8 cellular contexts compared by ENCODE assay signal in genomic region chr13:52001120-52001731, GRCh38. TPM values are rescaled to one million over a fixed set of nuclear protein-coding genes. Genes with fewer than 3 reads are reported as not detected.
DNase-seq lines count a peak whose midpoint lies in the region; ATAC-seq and TF ChIP-seq lines count a peak whose summit lies in the region.

No MANE protein-coding gene starts in this region.

- H3K4me3 ChIP-seq in CD4-positive, alpha-beta memory T cell (ENCODE audit: low read length in 2 of 2): no peak overlapping the region
- H3K4me3 ChIP-seq in lower lobe of right lung: no peak overlapping the region

- POLR2A ChIA-PET in CD4-positive, alpha-beta memory T cell (lab: Charles Lee; ENCODE audit: partially characterized antibody): no interaction called here

- peaks cover 4 to 7% of the 10 kb centered on the region in 2 donors for H3K27me3 Mint-ChIP-seq in CD4-positive, alpha-beta memory T cell

- H3K4me3 Mint-ChIP-seq in CD4-positive, alpha-beta memory T cell: no peak overlapping the region

- no peaks in the 10 kb centered on the region for H3K9me3 Mint-ChIP-seq in CD4-positive, alpha-beta memory T cell

- peak in 4 of 5 donors; percentile 41 to 48 (median 43) for DNase-seq in CD4-positive, alpha-beta memory T cell
- DNase-seq in NCI-H774 (lab: John Stamatoyannopoulos, UW) (peak; percentile 6), lower lobe of right lung (no peak), ecto neural progenitor cell (ENCODE audit: low spot score) (no peak), middle frontal gyrus (ENCODE audit: extremely low spot score, low spot score) (no peak)
- DNase-seq in central memory CD4-positive, alpha-beta T cell: peak; percentile 31

- no peaks in the 10 kb centered on the region for H3K36me3 ChIP-seq in CD4-positive, alpha-beta memory T cell (ENCODE audit: insufficient read depth, low read length)
- no peaks in the 10 kb centered on the region for H3K36me3 ChIP-seq in lower lobe of right lung

- H3K27me3 ChIP-seq in CD4-positive, alpha-beta memory T cell (ENCODE audit: insufficient read depth, low read length): peaks cover 5% of the 10 kb centered on the region
- no peaks in the 10 kb centered on the region for H3K27me3 ChIP-seq in lower lobe of right lung (ENCODE audit: low read depth)

- no peaks in the 10 kb centered on the region for H3K9me3 ChIP-seq in CD4-positive, alpha-beta memory T cell (ENCODE audit: control insufficient read depth in 1 of 2, low read length in 2 of 2)
- no peaks in the 10 kb centered on the region for H3K9me3 ChIP-seq in lower lobe of right lung

- H3K27ac Mint-ChIP-seq in CD4-positive, alpha-beta memory T cell: peak overlapping the region in 1 of 7 donors; percentile 56

- H3K27ac ChIP-seq in CD4-positive, alpha-beta memory T cell (ENCODE audit: low read depth, low read length): no peak overlapping the region
- no peak overlapping the region for H3K27ac ChIP-seq in lower lobe of right lung

- peak; percentile 76 for TF ChIP-seq CTCF in lower lobe of right lung (IDR thresholded peaks at IDR 0.05)

- intact Hi-C loops in CD4-positive, alpha-beta memory T cell (cut with micrococcal nuclease): loop anchor here (1.0 to 5.0 kb wide), 4 partner anchors 126 to 449 kb away; partner anchors contain the start of gene VPS36
- intact Hi-C loops in lower lobe of right lung (cut with DNase I): no loop called here

- no peaks in the 10 kb centered on the region for H3K4me1 ChIP-seq in CD4-positive, alpha-beta memory T cell (ENCODE audit: insufficient read depth, low read length)
- H3K4me1 ChIP-seq in lower lobe of right lung: peaks cover 4% of the 10 kb centered on the region

- ATAC-seq in GM18519 (IDR thresholded peaks at IDR 0.05; ENCODE audit: low FRiP score, unreplicated experiment): peak; percentile 83
- ATAC-seq in HG03097 (IDR thresholded peaks at IDR 0.05; ENCODE audit: low FRiP score, unreplicated experiment): peak; percentile 59
- ATAC-seq in lower lobe of right lung: peak; percentile 59 to 60

- CTCF ChIA-PET in CD4-positive, alpha-beta memory T cell (lab: Charles Lee; ENCODE audit: partially characterized antibody): interaction anchor here (0.9 to 7.2 kb wide), 12 partner anchors 9 to 202 kb away, joined by 4 to 49 read pairs (median 7); partner anchors contain the start of genes ALG11 and NEK5

- H3K36me3 Mint-ChIP-seq in CD4-positive, alpha-beta memory T cell: no peaks in the 10 kb centered on the region

- peaks cover 0 to 2% (median under 1%) of the 10 kb centered on the region in 4 donors for H3K4me1 Mint-ChIP-seq in CD4-positive, alpha-beta memory T cell

RNA-seq across cellular contexts. Expression of gene ATP7B, which starts 10.0 kb away (rescaled TPM):
- 1 to 10 TPM in 1 of 2 experiments, under 1 TPM in 1; 0.97 to 1.4 TPM for total RNA-seq in CD4-positive, alpha-beta memory T cell
- polyA plus RNA-seq in CD4-positive, alpha-beta memory T cell: under 1 TPM; 0.28 to 0.77 TPM
- total RNA-seq in lower lobe of right lung: 6.3 TPM

RNA-seq across cellular contexts. Expression of gene ALG11, which starts 11.0 kb away (rescaled TPM):
- total RNA-seq in CD4-positive, alpha-beta memory T cell: 10 to 100 TPM; 37.2 to 42.2 TPM
- 10 to 100 TPM; 23.3 to 25.8 TPM for polyA plus RNA-seq in CD4-positive, alpha-beta memory T cell
- 34.5 TPM for total RNA-seq in lower lobe of right lung

RNA-seq across cellular contexts. Expression of gene UTP14C, which starts 23.3 kb away (rescaled TPM):
- total RNA-seq in CD4-positive, alpha-beta memory T cell: 10 to 100 TPM; 15.7 to 16.1 TPM
- 1 to 10 TPM; 1.9 to 2.8 TPM for polyA plus RNA-seq in CD4-positive, alpha-beta memory T cell
- 18.4 TPM for total RNA-seq in lower lobe of right lung

Comparison
In these comparisons a context has a peak if more than half of its experiments do, and no peak if none do; other contexts are left out.
1. DNase-seq: peak in CD4-positive, alpha-beta memory T cell (4 of 5), NCI-H774 (single experiment) and central memory CD4-positive, alpha-beta T cell (single experiment); none in lower lobe of right lung (single experiment), ecto neural progenitor cell (single experiment) and middle frontal gyrus (single experiment).
2. Peak in every context shown above with its lines, with median percentiles within 50 percentile points of each other: ATAC-seq.